ENCODE assay signal across 8 cellular contexts in genomic region chr12:90102957-90103652, GRCh38.
A peak's percentile ranks its signal among the peaks of the same experiment; 100 is the strongest.
DNase-seq lines count a peak whose midpoint lies in the region; ATAC-seq and TF ChIP-seq lines count a peak whose summit lies in the region.

No MANE protein-coding gene starts in this region.

- H3K36me3 ChIP-seq in esophagus squamous epithelium = no peaks in the 10 kb centered on the region

- TF ChIP-seq POLR2A in esophagus squamous epithelium (IDR thresholded peaks at IDR 0.05) = no peak

- no peaks in the 10 kb centered on the region for H3K9me3 ChIP-seq in esophagus squamous epithelium

- intact Hi-C loops in esophagus squamous epithelium (cut with DNase I) = loop anchor here (10.0 kb wide), 1 partner anchor 558 kb away; no protein-coding TSS in a partner anchor

- ATAC-seq in GM21367 (IDR thresholded peaks at IDR 0.05; ENCODE audit: unreplicated experiment) = peak; percentile 79

- TF ChIP-seq CTCF in esophagus squamous epithelium (IDR thresholded peaks at IDR 0.05) (peak in 4 of 6 experiments; percentile 25 to 61 (median 40)), retinal pigment epithelial cell (conservative IDR thresholded peaks at IDR 0.05; ENCODE audit: low read depth, low read length) (peak; percentile 72), coronary artery (IDR thresholded peaks at IDR 0.05) (no peak)

- DNase-seq in SIG-M5 treated with dmso at 0.1 percent for 504 hours (lab: John Stamatoyannopoulos, UW; ENCODE audit: unreplicated experiment) (peak; percentile 53), SIG-M5 (lab: John Stamatoyannopoulos, UW) (no peak), HT1080 (ENCODE audit: low read depth) (peak; percentile 45), SW480 (ENCODE audit: low spot score) (peak; percentile 61), esophagus squamous epithelium (lab: John Stamatoyannopoulos, UW) (no peak), retinal pigment epithelial cell (ENCODE audit: low read depth) (no peak), coronary artery (ENCODE audit: low spot score) (no peak)

- no peak overlapping the region for H3K4me3 ChIP-seq in esophagus squamous epithelium
- H3K4me3 ChIP-seq in retinal pigment epithelial cell (ENCODE audit: low read length) = no peak overlapping the region
- H3K4me3 ChIP-seq in coronary artery = no peak overlapping the region

- H3K27ac ChIP-seq in esophagus squamous epithelium (no peak overlapping the region), coronary artery (no peak overlapping the region)

- peaks cover 0 to 7% (median 0%) of the 10 kb centered on the region in 3 donors for H3K4me1 ChIP-seq in esophagus squamous epithelium

- WGBS in esophagus squamous epithelium, 2 donors = 66 to 70% methylated on average over 3 of the region's 3 CpGs

- H3K27me3 ChIP-seq in esophagus squamous epithelium = no peaks in the 10 kb centered on the region

Comparison
In these comparisons a context has a peak if more than half of its experiments do, and no peak if none do; other contexts are left out.
1. DNase-seq: peak in SIG-M5 treated with dmso at 0.1 percent for 504 hours (single experiment), HT1080 (single experiment) and SW480 (single experiment); none in SIG-M5 (single experiment), esophagus squamous epithelium (single experiment), retinal pigment epithelial cell (single experiment) and coronary artery (single experiment).